In the genomic region with DNA sequence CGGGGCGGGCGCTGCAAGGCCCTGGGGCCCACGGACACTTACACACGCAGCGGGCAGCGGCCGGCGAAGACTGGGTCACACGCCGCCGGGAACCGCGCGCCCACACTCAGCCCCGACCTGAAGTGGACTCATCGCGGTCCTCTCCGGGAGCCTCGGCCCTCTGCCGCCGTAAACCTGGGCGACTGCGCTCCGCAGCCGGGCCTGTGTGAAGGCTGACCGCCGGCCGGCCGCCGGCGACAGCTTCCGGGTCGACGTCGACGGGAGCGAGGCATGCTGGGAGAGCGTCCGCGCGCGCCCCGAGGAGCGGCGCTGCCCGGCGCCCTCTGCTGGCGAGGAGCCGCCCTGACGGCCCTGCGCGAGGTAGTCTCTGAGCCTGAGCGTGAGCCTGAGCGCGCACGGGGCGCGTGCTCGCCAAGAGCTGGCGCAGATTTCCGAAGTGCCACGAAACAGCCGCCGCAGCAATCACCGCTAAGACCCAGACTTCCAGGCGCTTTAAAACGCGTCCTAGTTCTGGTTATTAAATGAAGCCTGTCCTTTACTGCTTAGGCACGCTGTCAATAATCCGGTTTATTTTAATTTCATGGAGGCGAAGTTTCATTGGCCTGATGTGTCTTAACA, we compare ENCODE assay signal across 1 cellular context.
TF ChIP-seq lines count a peak whose summit lies in the region.

A gene with protein sequence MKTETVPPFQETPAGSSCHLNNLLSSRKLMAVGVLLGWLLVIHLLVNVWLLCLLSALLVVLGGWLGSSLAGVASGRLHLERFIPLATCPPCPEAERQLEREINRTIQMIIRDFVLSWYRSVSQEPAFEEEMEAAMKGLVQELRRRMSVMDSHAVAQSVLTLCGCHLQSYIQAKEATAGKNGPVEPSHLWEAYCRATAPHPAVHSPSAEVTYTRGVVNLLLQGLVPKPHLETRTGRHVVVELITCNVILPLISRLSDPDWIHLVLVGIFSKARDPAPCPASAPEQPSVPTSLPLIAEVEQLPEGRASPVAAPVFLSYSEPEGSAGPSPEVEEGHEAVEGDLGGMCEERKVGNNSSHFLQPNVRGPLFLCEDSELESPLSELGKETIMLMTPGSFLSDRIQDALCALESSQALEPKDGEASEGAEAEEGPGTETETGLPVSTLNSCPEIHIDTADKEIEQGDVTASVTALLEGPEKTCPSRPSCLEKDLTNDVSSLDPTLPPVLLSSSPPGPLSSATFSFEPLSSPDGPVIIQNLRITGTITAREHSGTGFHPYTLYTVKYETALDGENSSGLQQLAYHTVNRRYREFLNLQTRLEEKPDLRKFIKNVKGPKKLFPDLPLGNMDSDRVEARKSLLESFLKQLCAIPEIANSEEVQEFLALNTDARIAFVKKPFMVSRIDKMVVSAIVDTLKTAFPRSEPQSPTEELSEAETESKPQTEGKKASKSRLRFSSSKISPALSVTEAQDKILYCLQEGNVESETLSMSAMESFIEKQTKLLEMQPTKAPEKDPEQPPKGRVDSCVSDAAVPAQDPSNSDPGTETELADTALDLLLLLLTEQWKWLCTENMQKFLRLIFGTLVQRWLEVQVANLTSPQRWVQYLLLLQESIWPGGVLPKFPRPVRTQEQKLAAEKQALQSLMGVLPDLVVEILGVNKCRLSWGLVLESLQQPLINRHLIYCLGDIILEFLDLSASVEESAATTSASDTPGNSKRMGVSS (minus strand): TSS at position 242 of the 618 bp plus-strand sequence. CDS start 540 bp downstream, outside the sequence.

TF ChIP-seq in HEK293, 187 proteins besides CTCF, POLR2A, EP300 and RAD21 (continued from another document):
- TF ChIP-seq, protein P1, sequence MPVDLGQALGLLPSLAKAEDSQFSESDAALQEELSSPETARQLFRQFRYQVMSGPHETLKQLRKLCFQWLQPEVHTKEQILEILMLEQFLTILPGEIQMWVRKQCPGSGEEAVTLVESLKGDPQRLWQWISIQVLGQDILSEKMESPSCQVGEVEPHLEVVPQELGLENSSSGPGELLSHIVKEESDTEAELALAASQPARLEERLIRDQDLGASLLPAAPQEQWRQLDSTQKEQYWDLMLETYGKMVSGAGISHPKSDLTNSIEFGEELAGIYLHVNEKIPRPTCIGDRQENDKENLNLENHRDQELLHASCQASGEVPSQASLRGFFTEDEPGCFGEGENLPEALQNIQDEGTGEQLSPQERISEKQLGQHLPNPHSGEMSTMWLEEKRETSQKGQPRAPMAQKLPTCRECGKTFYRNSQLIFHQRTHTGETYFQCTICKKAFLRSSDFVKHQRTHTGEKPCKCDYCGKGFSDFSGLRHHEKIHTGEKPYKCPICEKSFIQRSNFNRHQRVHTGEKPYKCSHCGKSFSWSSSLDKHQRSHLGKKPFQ (tag by site-specific recombination; IDR thresholded peaks at IDR 0.05): peak; percentile 47; the same call in 1 of the 2 replicates
- no peak for TF ChIP-seq ZNF311 (tag by site-specific recombination; IDR thresholded peaks at IDR 0.05; ENCODE audit: borderline replicate concordance)
- TF ChIP-seq, protein P2, sequence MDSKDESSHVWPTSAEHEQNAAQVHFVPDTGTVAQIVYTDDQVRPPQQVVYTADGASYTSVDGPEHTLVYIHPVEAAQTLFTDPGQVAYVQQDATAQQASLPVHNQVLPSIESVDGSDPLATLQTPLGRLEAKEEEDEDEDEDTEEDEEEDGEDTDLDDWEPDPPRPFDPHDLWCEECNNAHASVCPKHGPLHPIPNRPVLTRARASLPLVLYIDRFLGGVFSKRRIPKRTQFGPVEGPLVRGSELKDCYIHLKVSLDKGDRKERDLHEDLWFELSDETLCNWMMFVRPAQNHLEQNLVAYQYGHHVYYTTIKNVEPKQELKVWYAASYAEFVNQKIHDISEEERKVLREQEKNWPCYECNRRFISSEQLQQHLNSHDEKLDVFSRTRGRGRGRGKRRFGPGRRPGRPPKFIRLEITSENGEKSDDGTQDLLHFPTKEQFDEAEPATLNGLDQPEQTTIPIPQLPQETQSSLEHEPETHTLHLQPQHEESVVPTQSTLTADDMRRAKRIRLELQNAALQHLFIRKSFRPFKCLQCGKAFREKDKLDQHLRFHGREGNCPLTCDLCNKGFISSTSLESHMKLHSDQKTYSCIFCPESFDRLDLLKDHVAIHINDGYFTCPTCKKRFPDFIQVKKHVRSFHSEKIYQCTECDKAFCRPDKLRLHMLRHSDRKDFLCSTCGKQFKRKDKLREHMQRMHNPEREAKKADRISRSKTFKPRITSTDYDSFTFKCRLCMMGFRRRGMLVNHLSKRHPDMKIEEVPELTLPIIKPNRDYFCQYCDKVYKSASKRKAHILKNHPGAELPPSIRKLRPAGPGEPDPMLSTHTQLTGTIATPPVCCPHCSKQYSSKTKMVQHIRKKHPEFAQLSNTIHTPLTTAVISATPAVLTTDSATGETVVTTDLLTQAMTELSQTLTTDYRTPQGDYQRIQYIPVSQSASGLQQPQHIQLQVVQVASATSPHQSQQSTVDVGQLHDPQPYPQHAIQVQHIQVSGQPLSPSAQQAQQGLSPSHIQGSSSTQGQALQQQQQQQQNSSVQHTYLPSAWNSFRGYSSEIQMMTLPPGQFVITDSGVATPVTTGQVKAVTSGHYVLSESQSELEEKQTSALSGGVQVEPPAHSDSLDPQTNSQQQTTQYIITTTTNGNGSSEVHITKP (tag by site-specific recombination; IDR thresholded peaks at IDR 0.05): no peak
- no peak; the same call in 1 of the 2 replicates for TF ChIP-seq TRIM28 (IDR thresholded peaks at IDR 0.05; ENCODE audit: borderline replicate concordance, low read length)
- TF ChIP-seq, protein P3, sequence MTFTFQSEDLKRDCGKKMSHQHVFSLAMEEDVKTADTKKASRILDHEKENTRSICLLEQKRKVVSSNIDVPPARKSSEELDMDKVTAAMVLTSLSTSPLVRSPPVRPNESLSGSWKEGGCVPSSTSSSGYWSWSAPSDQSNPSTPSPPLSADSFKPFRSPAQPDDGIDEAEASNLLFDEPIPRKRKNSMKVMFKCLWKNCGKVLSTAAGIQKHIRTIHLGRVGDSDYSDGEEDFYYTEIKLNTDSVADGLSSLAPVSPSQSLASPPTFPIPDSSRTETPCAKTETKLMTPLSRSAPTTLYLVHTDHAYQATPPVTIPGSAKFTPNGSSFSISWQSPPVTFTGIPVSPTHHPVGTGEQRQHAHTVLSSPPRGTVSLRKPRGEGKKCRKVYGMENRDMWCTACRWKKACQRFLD (tag by site-specific recombination; IDR thresholded peaks at IDR 0.05): peak; percentile 98
- TF ChIP-seq, protein P4, sequence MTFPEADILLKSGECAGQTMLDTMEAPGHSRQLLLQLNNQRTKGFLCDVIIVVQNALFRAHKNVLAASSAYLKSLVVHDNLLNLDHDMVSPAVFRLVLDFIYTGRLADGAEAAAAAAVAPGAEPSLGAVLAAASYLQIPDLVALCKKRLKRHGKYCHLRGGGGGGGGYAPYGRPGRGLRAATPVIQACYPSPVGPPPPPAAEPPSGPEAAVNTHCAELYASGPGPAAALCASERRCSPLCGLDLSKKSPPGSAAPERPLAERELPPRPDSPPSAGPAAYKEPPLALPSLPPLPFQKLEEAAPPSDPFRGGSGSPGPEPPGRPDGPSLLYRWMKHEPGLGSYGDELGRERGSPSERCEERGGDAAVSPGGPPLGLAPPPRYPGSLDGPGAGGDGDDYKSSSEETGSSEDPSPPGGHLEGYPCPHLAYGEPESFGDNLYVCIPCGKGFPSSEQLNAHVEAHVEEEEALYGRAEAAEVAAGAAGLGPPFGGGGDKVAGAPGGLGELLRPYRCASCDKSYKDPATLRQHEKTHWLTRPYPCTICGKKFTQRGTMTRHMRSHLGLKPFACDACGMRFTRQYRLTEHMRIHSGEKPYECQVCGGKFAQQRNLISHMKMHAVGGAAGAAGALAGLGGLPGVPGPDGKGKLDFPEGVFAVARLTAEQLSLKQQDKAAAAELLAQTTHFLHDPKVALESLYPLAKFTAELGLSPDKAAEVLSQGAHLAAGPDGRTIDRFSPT (tag by site-specific recombination; IDR thresholded peaks at IDR 0.05): no peak
- TF ChIP-seq MZF1 (tag by site-specific recombination; IDR thresholded peaks at IDR 0.05; ENCODE audit: borderline replicate concordance): no peak
- TF ChIP-seq, protein P5, sequence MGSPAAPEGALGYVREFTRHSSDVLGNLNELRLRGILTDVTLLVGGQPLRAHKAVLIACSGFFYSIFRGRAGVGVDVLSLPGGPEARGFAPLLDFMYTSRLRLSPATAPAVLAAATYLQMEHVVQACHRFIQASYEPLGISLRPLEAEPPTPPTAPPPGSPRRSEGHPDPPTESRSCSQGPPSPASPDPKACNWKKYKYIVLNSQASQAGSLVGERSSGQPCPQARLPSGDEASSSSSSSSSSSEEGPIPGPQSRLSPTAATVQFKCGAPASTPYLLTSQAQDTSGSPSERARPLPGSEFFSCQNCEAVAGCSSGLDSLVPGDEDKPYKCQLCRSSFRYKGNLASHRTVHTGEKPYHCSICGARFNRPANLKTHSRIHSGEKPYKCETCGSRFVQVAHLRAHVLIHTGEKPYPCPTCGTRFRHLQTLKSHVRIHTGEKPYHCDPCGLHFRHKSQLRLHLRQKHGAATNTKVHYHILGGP (tag by site-specific recombination; IDR thresholded peaks at IDR 0.05): no peak
- no peak for TF ChIP-seq SP7 (tag by site-specific recombination; IDR thresholded peaks at IDR 0.05)
- no peak for TF ChIP-seq OSR2 (tag by site-specific recombination; IDR thresholded peaks at IDR 0.05)
- TF ChIP-seq KLF9 (tag by site-specific recombination; IDR thresholded peaks at IDR 0.05; ENCODE audit: low read depth): no peak
- peak; percentile 47; the same call in 1 of the 2 replicates for TF ChIP-seq ZBTB17 (tag by site-specific recombination; IDR thresholded peaks at IDR 0.05)
- no peak for TF ChIP-seq ZNF549 (tag by site-specific recombination; IDR thresholded peaks at IDR 0.05)
- TF ChIP-seq FEZF1 (tag by site-specific recombination; IDR thresholded peaks at IDR 0.05): no peak
- 0 out of 2 replicates have a peak, but pooled peaks have one; percentile 20 for TF ChIP-seq KLF8 (tag by site-specific recombination; IDR thresholded peaks at IDR 0.05)
- TF ChIP-seq ZNF394 (tag by site-specific recombination; IDR thresholded peaks at IDR 0.05; ENCODE audit: borderline replicate concordance): no peak
- no peak for TF ChIP-seq SCRT2 (tag by site-specific recombination; IDR thresholded peaks at IDR 0.05)
- TF ChIP-seq ZNF473 (tag by site-specific recombination; IDR thresholded peaks at IDR 0.05): no peak
- no peak for TF ChIP-seq ZNF791 (tag by site-specific recombination; IDR thresholded peaks at IDR 0.05)
- TF ChIP-seq ZNF274 (IDR thresholded peaks at IDR 0.05; ENCODE audit: low read length): no peak
- no peak for TF ChIP-seq ZNF274 (tag by site-specific recombination; IDR thresholded peaks at IDR 0.05; ENCODE audit: borderline replicate concordance)
- no peak for TF ChIP-seq ZNF768 (tag by site-specific recombination; IDR thresholded peaks at IDR 0.05)
- TF ChIP-seq, protein P6, sequence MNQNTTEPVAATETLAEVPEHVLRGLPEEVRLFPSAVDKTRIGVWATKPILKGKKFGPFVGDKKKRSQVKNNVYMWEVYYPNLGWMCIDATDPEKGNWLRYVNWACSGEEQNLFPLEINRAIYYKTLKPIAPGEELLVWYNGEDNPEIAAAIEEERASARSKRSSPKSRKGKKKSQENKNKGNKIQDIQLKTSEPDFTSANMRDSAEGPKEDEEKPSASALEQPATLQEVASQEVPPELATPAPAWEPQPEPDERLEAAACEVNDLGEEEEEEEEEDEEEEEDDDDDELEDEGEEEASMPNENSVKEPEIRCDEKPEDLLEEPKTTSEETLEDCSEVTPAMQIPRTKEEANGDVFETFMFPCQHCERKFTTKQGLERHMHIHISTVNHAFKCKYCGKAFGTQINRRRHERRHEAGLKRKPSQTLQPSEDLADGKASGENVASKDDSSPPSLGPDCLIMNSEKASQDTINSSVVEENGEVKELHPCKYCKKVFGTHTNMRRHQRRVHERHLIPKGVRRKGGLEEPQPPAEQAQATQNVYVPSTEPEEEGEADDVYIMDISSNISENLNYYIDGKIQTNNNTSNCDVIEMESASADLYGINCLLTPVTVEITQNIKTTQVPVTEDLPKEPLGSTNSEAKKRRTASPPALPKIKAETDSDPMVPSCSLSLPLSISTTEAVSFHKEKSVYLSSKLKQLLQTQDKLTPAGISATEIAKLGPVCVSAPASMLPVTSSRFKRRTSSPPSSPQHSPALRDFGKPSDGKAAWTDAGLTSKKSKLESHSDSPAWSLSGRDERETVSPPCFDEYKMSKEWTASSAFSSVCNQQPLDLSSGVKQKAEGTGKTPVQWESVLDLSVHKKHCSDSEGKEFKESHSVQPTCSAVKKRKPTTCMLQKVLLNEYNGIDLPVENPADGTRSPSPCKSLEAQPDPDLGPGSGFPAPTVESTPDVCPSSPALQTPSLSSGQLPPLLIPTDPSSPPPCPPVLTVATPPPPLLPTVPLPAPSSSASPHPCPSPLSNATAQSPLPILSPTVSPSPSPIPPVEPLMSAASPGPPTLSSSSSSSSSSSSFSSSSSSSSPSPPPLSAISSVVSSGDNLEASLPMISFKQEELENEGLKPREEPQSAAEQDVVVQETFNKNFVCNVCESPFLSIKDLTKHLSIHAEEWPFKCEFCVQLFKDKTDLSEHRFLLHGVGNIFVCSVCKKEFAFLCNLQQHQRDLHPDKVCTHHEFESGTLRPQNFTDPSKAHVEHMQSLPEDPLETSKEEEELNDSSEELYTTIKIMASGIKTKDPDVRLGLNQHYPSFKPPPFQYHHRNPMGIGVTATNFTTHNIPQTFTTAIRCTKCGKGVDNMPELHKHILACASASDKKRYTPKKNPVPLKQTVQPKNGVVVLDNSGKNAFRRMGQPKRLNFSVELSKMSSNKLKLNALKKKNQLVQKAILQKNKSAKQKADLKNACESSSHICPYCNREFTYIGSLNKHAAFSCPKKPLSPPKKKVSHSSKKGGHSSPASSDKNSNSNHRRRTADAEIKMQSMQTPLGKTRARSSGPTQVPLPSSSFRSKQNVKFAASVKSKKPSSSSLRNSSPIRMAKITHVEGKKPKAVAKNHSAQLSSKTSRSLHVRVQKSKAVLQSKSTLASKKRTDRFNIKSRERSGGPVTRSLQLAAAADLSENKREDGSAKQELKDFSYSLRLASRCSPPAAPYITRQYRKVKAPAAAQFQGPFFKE (tag by site-specific recombination; IDR thresholded peaks at IDR 0.05; ENCODE audit: borderline replicate concordance): no peak
- no peak for TF ChIP-seq SP3 (tag by site-specific recombination; IDR thresholded peaks at IDR 0.05)
- peak; percentile 74; the same call in 1 of the 2 replicates for TF ChIP-seq ZNF501 (tag by site-specific recombination; IDR thresholded peaks at IDR 0.05)
- TF ChIP-seq ZNF37A (tag by site-specific recombination; IDR thresholded peaks at IDR 0.05): no peak
- no peak for TF ChIP-seq ZNF350 (tag by site-specific recombination; IDR thresholded peaks at IDR 0.05)
TF ChIP-seq in HEK293: peak in this region for 24.
